9 cellular contexts compared by ENCODE assay signal in genomic region chr17:7136266-7136877, GRCh38. TPM values are rescaled to one million over a fixed set of nuclear protein-coding genes. Genes with fewer than 3 reads are reported as not detected.
DNase-seq lines count a peak whose midpoint lies in the region; ATAC-seq and TF ChIP-seq lines count a peak whose summit lies in the region.
"Had no signal": no experiment of that assay in that cellular context is flagged by ENCODE, and none has a peak within 500 bp of the region (broad histone marks: within the 10 kb centered on the region; RNA-seq: fewer than 3 reads in every experiment).

No MANE protein-coding gene starts in this region.

- H3K4me3 Mint-ChIP-seq in activated CD4-positive, alpha-beta T cell treated with anti-CD3 and anti-CD28 coated beads, Interleukin-2, amount 10 ng/mL, durations not matched to agents 24 days and 14 days: no peak overlapping the region

- no peaks in the 10 kb centered on the region for H3K36me3 Mint-ChIP-seq in activated CD4-positive, alpha-beta T cell treated with anti-CD3 and anti-CD28 coated beads, Interleukin-2, amount 10 ng/mL, durations not matched to agents 24 days and 14 days (ENCODE audit: low read depth)

- H3K27ac ChIP-seq in coronary artery (no peak overlapping the region), lower lobe of right lung (no peak overlapping the region)

- no peaks in the 10 kb centered on the region for H3K9me3 Mint-ChIP-seq in activated CD4-positive, alpha-beta T cell treated with anti-CD3 and anti-CD28 coated beads, Interleukin-2, amount 10 ng/mL, durations not matched to agents 24 days and 14 days

- no peak overlapping the region for H3K27ac Mint-ChIP-seq in activated CD4-positive, alpha-beta T cell treated with anti-CD3 and anti-CD28 coated beads, Interleukin-2, amount 10 ng/mL, durations not matched to agents 24 days and 14 days

- intact Hi-C loops in activated CD4-positive, alpha-beta T cell treated with anti-CD3 and anti-CD28 coated beads, Interleukin-2, amount 10 ng/mL, durations not matched to agents 24 days and 14 days (cut with micrococcal nuclease): loop anchor here (1.0 to 5.0 kb wide), 4 partner anchors 41 to 224 kb away; no protein-coding TSS in a partner anchor
- intact Hi-C loops in lower lobe of right lung (cut with DNase I): loop anchor here (5.0 kb wide), 1 partner anchor 84 kb away; no protein-coding TSS in a partner anchor

- H3K4me3 ChIP-seq in coronary artery (peak overlapping the region; percentile 6), lower lobe of right lung (peak overlapping the region; percentile 20)

- peaks cover 9% of the 10 kb centered on the region for H3K27me3 ChIP-seq in lower lobe of right lung (ENCODE audit: low read depth)

- no peaks in the 10 kb centered on the region for H3K9me3 ChIP-seq in lower lobe of right lung

- TF ChIP-seq CTCF in coronary artery (IDR thresholded peaks at IDR 0.05) (peak; percentile 78), lower lobe of right lung (IDR thresholded peaks at IDR 0.05) (peak; percentile 90)

- H3K27me3 Mint-ChIP-seq in activated CD4-positive, alpha-beta T cell treated with anti-CD3 and anti-CD28 coated beads, Interleukin-2, amount 10 ng/mL, durations not matched to agents 24 days and 14 days: peaks cover 14% of the 10 kb centered on the region

- H3K4me1 Mint-ChIP-seq in activated CD4-positive, alpha-beta T cell treated with anti-CD3 and anti-CD28 coated beads, Interleukin-2, amount 10 ng/mL, durations not matched to agents 24 days and 14 days: peaks cover 17% of the 10 kb centered on the region

- ATAC-seq in lower lobe of right lung: peak; percentile 53 to 68
- no peak for ATAC-seq in GM21360 (IDR thresholded peaks at IDR 0.05; ENCODE audit: unreplicated experiment)

- H3K4me1 ChIP-seq in lower lobe of right lung: peaks cover 20% of the 10 kb centered on the region

- no peaks in the 10 kb centered on the region for H3K36me3 ChIP-seq in lower lobe of right lung

- DNase-seq in NCI-H446 (lab: John Stamatoyannopoulos, UW): peak; percentile 21 to 57
- DNase-seq in NCI-H446 treated with DMSO at 0.1 percent for 48 hours (lab: John Stamatoyannopoulos, UW): no peak
- DNase-seq in NCI-H345 (lab: John Stamatoyannopoulos, UW): peak; percentile 60
- peak; percentile 93 for DNase-seq in activated CD4-positive, alpha-beta T cell treated with anti-CD3 and anti-CD28 coated beads, Interleukin-2, amount 10 ng/mL, durations not matched to agents 24 days and 14 days
- DNase-seq in coronary artery (ENCODE audit: low spot score): no peak
- peak; percentile 87 for DNase-seq in lower lobe of right lung
- DNase-seq in stimulated activated CD8-positive, alpha-beta memory T cell treated with anti-CD3 and anti-CD28 coated beads, Interleukin-12 subunit alpha, Interleukin-12 subunit beta, amount 100 ng/mL, for 1 hour (ENCODE audit: low read depth): peak; percentile 68

RNA-seq across cellular contexts. Expression of gene ASGR2, which starts 21.8 kb away (rescaled TPM):
- total RNA-seq in activated CD4-positive, alpha-beta T cell treated with anti-CD3 and anti-CD28 coated beads, Interleukin-2, amount 10 ng/mL, durations not matched to agents 24 days and 14 days: not detected in 2 replicates
- total RNA-seq in lower lobe of right lung: 1.3 TPM
- total RNA-seq: temporal lobe had no signal

RNA-seq across cellular contexts. Expression of gene ASGR1, which starts 42.8 kb away (rescaled TPM):
- 1.8 and 1.9 TPM in 2 replicates for total RNA-seq in activated CD4-positive, alpha-beta T cell treated with anti-CD3 and anti-CD28 coated beads, Interleukin-2, amount 10 ng/mL, durations not matched to agents 24 days and 14 days
- total RNA-seq in lower lobe of right lung: 5.1 TPM

RNA-seq across cellular contexts. Expression of gene CLEC10A, which starts 56.3 kb away (rescaled TPM):
- not detected in 2 replicates for total RNA-seq in activated CD4-positive, alpha-beta T cell treated with anti-CD3 and anti-CD28 coated beads, Interleukin-2, amount 10 ng/mL, durations not matched to agents 24 days and 14 days
- 7.7 TPM for total RNA-seq in lower lobe of right lung
- total RNA-seq: temporal lobe had no signal

Comparison
In these comparisons a context has a peak if more than half of its experiments do, and no peak if none do; other contexts are left out.
1. DNase-seq: peak in NCI-H446 (2 of 2), NCI-H345 (single experiment), activated CD4-positive, alpha-beta T cell treated with anti-CD3 and anti-CD28 coated beads, Interleukin-2, amount 10 ng/mL, durations not matched to agents 24 days and 14 days (single experiment), lower lobe of right lung (single experiment) and stimulated activated CD8-positive, alpha-beta memory T cell treated with anti-CD3 and anti-CD28 coated beads, Interleukin-12 subunit alpha, Interleukin-12 subunit beta, amount 100 ng/mL, for 1 hour (single experiment); none in NCI-H446 treated with DMSO at 0.1 percent for 48 hours (single experiment) and coronary artery (single experiment).